Comparison of ENCODE assay signal across 8 cellular contexts in genomic region chr22:46067159-46068111, GRCh38.
DNase-seq lines count a peak whose midpoint lies in the region; ATAC-seq, FAIRE-seq and TF ChIP-seq lines count a peak whose summit lies in the region.

No MANE protein-coding gene starts in this region.

- no peaks in the 10 kb centered on the region for H3K9me3 ChIP-seq in K562 (replicated peaks; ENCODE audit: control insufficient read depth, insufficient read depth, low read depth, low read length)
- H3K9me3 ChIP-seq in mucosa of rectum (ENCODE audit: control insufficient read depth in 2 of 2, low read length in 2 of 2): no peaks in the 10 kb centered on the region

- FAIRE-seq in K562 (lab: Jason Lieb, UNC): no peak

- H3K27ac ChIP-seq in K562 (ENCODE audit: extremely low read depth, low read depth, low read length) (peak overlapping the region; percentile 59; the same call in 2 of the 3 replicates), mucosa of rectum (ENCODE audit: low read depth in 2 of 2, low read length in 2 of 2) (peak overlapping the region; percentile 100)

- TF ChIP-seq POLR2A in K562 (conservative IDR thresholded peaks at IDR 0.05): no peak

- no TSS peak for BruUV-seq in K562 (replicated peaks; lab: Mats Ljungman, UMichigan)

- peak overlapping the region; percentile 43 for H3K4me2 ChIP-seq in K562 (ENCODE audit: insufficient read depth, low read length)

- POLR2A ChIA-PET in K562 (lab: Yijun Ruan, JAX): interaction anchor here (0.8 kb wide), 1 partner anchor 9 kb away, joined by 4 read pairs; no protein-coding TSS in a partner anchor

- TF ChIP-seq CTCF in AG10803 (conservative IDR thresholded peaks at IDR 0.05; ENCODE audit: low read length) (no peak), K562 (IDR thresholded peaks at IDR 0.05 in 2 of 3, conservative IDR thresholded peaks at IDR 0.05 in 1 of 3; ENCODE audit: insufficient read depth in 2 of 3, low read depth in 1 of 3, low read length in 3 of 3) (no peak)

- peak; percentile 66 for ATAC-seq in K562
- ATAC-seq in GM18870 (IDR thresholded peaks at IDR 0.05; ENCODE audit: unreplicated experiment): no peak

- no peaks in the 10 kb centered on the region for H3K36me3 ChIP-seq in K562 (ENCODE audit: control insufficient read depth, insufficient read depth, low read length)
- H3K36me3 ChIP-seq in mucosa of rectum (ENCODE audit: control insufficient read depth in 2 of 2, insufficient read depth in 2 of 2, low read length in 2 of 2): no peaks in the 10 kb centered on the region

- no peaks in the 10 kb centered on the region for H3K79me2 ChIP-seq in K562 (ENCODE audit: control insufficient read depth, insufficient read depth, low read length)

- intact Hi-C loops in K562 (cut with micrococcal nuclease): no loop called here

- peak overlapping the region; percentile 74 for H3K4me3 ChIP-seq in AG10803 (ENCODE audit: low read length)
- no peak overlapping the region for H3K4me3 ChIP-seq in K562
- peak overlapping the region; percentile 48 to 71 for H3K4me3 ChIP-seq in mucosa of rectum (ENCODE audit: low read length in 2 of 2)

- H3K9me1 ChIP-seq in K562 (ENCODE audit: control insufficient read depth, insufficient read depth, low read length): no peaks in the 10 kb centered on the region

- WGBS in K562 (ENCODE audit: insufficient coverage, low coverage, missing lambda C conversion rate): 19% methylated on average over 19 of the region's 19 CpGs

- CTCF ChIA-PET in K562 (lab: Yijun Ruan, JAX; ENCODE audit: low intra/inter-chr PET ratio): no interaction called here

- no peak for TF ChIP-seq EP300 in Ishikawa (IDR thresholded peaks at IDR 0.05; ENCODE audit: borderline replicate concordance)
- no peak for TF ChIP-seq EP300 in K562 (IDR thresholded peaks at IDR 0.05; ENCODE audit: low read length)

- TF ChIP-seq RAD21 in Ishikawa (IDR thresholded peaks at IDR 0.05; ENCODE audit: low read depth): no peak
- no peak for TF ChIP-seq RAD21 in K562 (CRISPR knock-in tag; conservative IDR thresholded peaks at IDR 0.05 in 1 of 2, IDR thresholded peaks at IDR 0.05 in 1 of 2)

- H2AFZ ChIP-seq in K562 (ENCODE audit: low read depth, low read length): peak overlapping the region; percentile 86

- H3K4me1 ChIP-seq in K562 (replicated peaks in 1 of 2; ENCODE audit: control insufficient read depth in 2 of 2, insufficient read depth in 2 of 2, low read length in 2 of 2) (peaks cover 0 to 22% of the 10 kb centered on the region in 2 experiments; a peak in 3 of 5 replicates), mucosa of rectum (ENCODE audit: control insufficient read depth in 2 of 2, insufficient read depth in 2 of 2, low read length in 2 of 2) (peaks cover 44 to 50% of the 10 kb centered on the region in 2 donors)

- H3K9ac ChIP-seq in K562 (ENCODE audit: insufficient read depth in 1 of 2, low read depth in 2 of 2, low read length in 2 of 2): peak overlapping the region; percentile 77 to 85; a peak in 3 of 4 replicates
- H3K9ac ChIP-seq in mucosa of rectum (ENCODE audit: low read depth in 1 of 2, low read length in 2 of 2): peak overlapping the region; percentile 35 to 98

- H3K27me3 ChIP-seq in K562 (ENCODE audit: control insufficient read depth in 2 of 2, insufficient read depth in 2 of 2, low read length in 2 of 2) (peaks cover 0 to 10% of the 10 kb centered on the region in 2 experiments; a peak in 3 of 5 replicates), mucosa of rectum (ENCODE audit: control insufficient read depth in 2 of 2, insufficient read depth in 2 of 2, low read length in 2 of 2) (no peaks in the 10 kb centered on the region)

- in situ Hi-C loops in K562 (cut with MboI): no loop called here

- DNase-seq in AG10803 (ENCODE audit: low read depth): peak; percentile 40
- no peak for DNase-seq in K562 (ENCODE audit: extremely low read depth in 1 of 4, low spot score in 3 of 4)
- DNase-seq in inferior parietal cortex (ENCODE audit: extremely low spot score): no peak
- no peak for DNase-seq in NCI-H2029 (lab: John Stamatoyannopoulos, UW)
- DNase-seq in cerebellum (ENCODE audit: low spot score): no peak

- H4K20me1 ChIP-seq in K562 (replicated peaks; ENCODE audit: control insufficient read depth, insufficient read depth, low read length): no peaks in the 10 kb centered on the region

TF ChIP-seq in Ishikawa, 13 proteins besides CTCF, POLR2A, EP300 and RAD21:
- TF ChIP-seq ZBTB7A (IDR thresholded peaks at IDR 0.05; ENCODE audit: low read depth) (no peak), YY1 (IDR thresholded peaks at IDR 0.05; ENCODE audit: low read depth) (0 out of 2 replicates have a peak, but pooled peaks have one; percentile 9)
TF ChIP-seq in Ishikawa: peak in this region for 1.

TF ChIP-seq in K562, 482 proteins besides CTCF, POLR2A, EP300 and RAD21:
- TF ChIP-seq ETV1 (tag; conservative IDR thresholded peaks at IDR 0.05; ENCODE audit: low read depth) (0 out of 2 replicates have a peak, but pooled peaks have one; percentile 11), ZSCAN32 (CRISPR knock-in tag; IDR thresholded peaks at IDR 0.05) (no peak), ZNF583 (CRISPR knock-in tag; IDR thresholded peaks at IDR 0.05) (no peak)
